In genomic region chr6:365835-366234, GRCh38 we compare ENCODE assay signal across 18 cellular contexts. TPM values are rescaled to one million over a fixed set of nuclear protein-coding genes. Genes with fewer than 3 reads are reported as not detected.
A peak's percentile ranks its signal among the peaks of the same experiment; 100 is the strongest.
DNase-seq lines count a peak whose midpoint lies in the region; ATAC-seq and TF ChIP-seq lines count a peak whose summit lies in the region.
"Had no signal": no experiment of that assay in that cellular context is flagged by ENCODE, and none has a peak within 500 bp of the region (broad histone marks: within the 10 kb centered on the region; RNA-seq: fewer than 3 reads in every experiment).

No MANE protein-coding gene starts in this region.

- H3K36me3 ChIP-seq in BLaER1 treated with 17β-estradiol and CSF1 and Interleukin-3, amounts not matched to agents 10 nM and 100 nM: peaks cover 0 to 6% (median 0%) of the 10 kb centered on the region in 11 experiments; a peak in 2 of 22 replicates
- H3K36me3 ChIP-seq in OCI-LY7 (ENCODE audit: insufficient read depth, low read length): no peaks in the 10 kb centered on the region

- no TSS peak for BruUV-seq in OCI-LY7 (replicated peaks; lab: Mats Ljungman, UMichigan)

- peak overlapping the region; percentile 65 for H3K27ac Mint-ChIP-seq in memory B cell
- peak overlapping the region; percentile 70 for H3K27ac Mint-ChIP-seq in stimulated activated memory B cell treated with anti-CD40 and anti-IgM and Interleukin-4, amounts not matched to agents 10 μg/mL and 1 μg/mL and 100 μg/mL, for 72 hours
- H3K27ac Mint-ChIP-seq: CD8-positive, alpha-beta T cell; H9 had no signal

- no peak overlapping the region for H3K4me3 ChIP-seq in BLaER1 treated with 17β-estradiol and CSF1 and Interleukin-3, amounts not matched to agents 10 nM and 100 nM
- H3K4me3 ChIP-seq in OCI-LY7 (ENCODE audit: low read depth, low read length, poor library complexity, severe bottlenecking): peak overlapping the region; percentile 42
- H3K4me3 ChIP-seq: PC-9 had no signal

- H3K9ac ChIP-seq in BLaER1 treated with 17β-estradiol and CSF1 and Interleukin-3, amounts not matched to agents 10 nM and 100 nM: no peak overlapping the region

- H3K4me3 Mint-ChIP-seq in memory B cell: peak overlapping the region; percentile 60
- H3K4me3 Mint-ChIP-seq in stimulated activated memory B cell treated with anti-CD40 and anti-IgM and Interleukin-4, amounts not matched to agents 10 μg/mL and 1 μg/mL and 100 μg/mL, for 72 hours: peak overlapping the region; percentile 44
- H3K4me3 Mint-ChIP-seq: CD8-positive, alpha-beta T cell; H9 had no signal

- H3K9me2 ChIP-seq in OCI-LY7 (ENCODE audit: insufficient read depth, low read length): no peaks in the 10 kb centered on the region

- peak overlapping the region; percentile 74; the same call in 1 of the 2 replicates for H2AFZ ChIP-seq in OCI-LY7 (ENCODE audit: low read length)
- H2AFZ ChIP-seq: PC-9 had no signal

- ATAC-seq in memory B cell (ENCODE audit: low read depth): peak; percentile 75
- peak; percentile 34 for ATAC-seq in stimulated activated memory B cell treated with anti-CD40 and anti-IgM and Interleukin-4, amounts not matched to agents 10 μg/mL and 1 μg/mL and 100 μg/mL, for 72 hours
- ATAC-seq: CD8-positive, alpha-beta T cell had no signal

- H3K27me3 ChIP-seq in BLaER1 treated with 17β-estradiol and CSF1 and Interleukin-3, amounts not matched to agents 10 nM and 100 nM: peaks cover 0 to 24% (median 0%) of the 10 kb centered on the region in 11 experiments; a peak in 5 of 22 replicates

- no peak overlapping the region for H3K27ac ChIP-seq in BLaER1 treated with 17β-estradiol and CSF1 and Interleukin-3, amounts not matched to agents 10 nM and 100 nM
- H3K27ac ChIP-seq in OCI-LY7 (ENCODE audit: low read depth, low read length, poor library complexity, severe bottlenecking): peak overlapping the region; percentile 95
- H3K27ac ChIP-seq: HL-60, PC-9 had no signal

- H3K9me3 ChIP-seq in BLaER1 treated with 17β-estradiol and CSF1 and Interleukin-3, amounts not matched to agents 10 nM and 100 nM (replicated peaks in 1 of 11): peaks cover 20 to 25% (median 23%) of the 10 kb centered on the region in 11 experiments
- no peaks in the 10 kb centered on the region for H3K9me3 ChIP-seq in OCI-LY7 (ENCODE audit: low read length)

- TF ChIP-seq CTCF in OCI-LY7 (conservative IDR thresholded peaks at IDR 0.05; ENCODE audit: low read length): 0 out of 2 replicates have a peak, but pooled peaks have one; percentile 25

- intact Hi-C loops in OCI-LY7 (cut with micrococcal nuclease; ENCODE audit: unreplicated experiment): loop anchor here (2.0 kb wide), 2 partner anchors 25 to 147 kb away; partner anchors contain the start of gene IRF4

- H3K9me3 Mint-ChIP-seq in memory B cell: no peaks in the 10 kb centered on the region
- H3K9me3 Mint-ChIP-seq in stimulated activated memory B cell treated with anti-CD40 and anti-IgM and Interleukin-4, amounts not matched to agents 10 μg/mL and 1 μg/mL and 100 μg/mL, for 72 hours: peaks cover 5% of the 10 kb centered on the region

- H3K4me1 ChIP-seq in BLaER1 treated with 17β-estradiol and CSF1 and Interleukin-3, amounts not matched to agents 10 nM and 100 nM: peaks cover 0 to 38% (median 24%) of the 10 kb centered on the region in 10 experiments; a peak in 15 of 20 replicates
- peaks cover 75% of the 10 kb centered on the region for H3K4me1 ChIP-seq in OCI-LY7 (ENCODE audit: insufficient read depth, low read length, poor library complexity, severe bottlenecking)

- POLR2A ChIA-PET in OCI-LY7 (lab: Charles Lee): interaction anchor here (0.8 to 8.0 kb wide), 23 partner anchors 8 to 218 kb away, joined by 3 to 81 read pairs (median 6); partner anchors contain the start of gene IRF4

- H3K36me3 Mint-ChIP-seq in memory B cell: no peaks in the 10 kb centered on the region
- H3K36me3 Mint-ChIP-seq in stimulated activated memory B cell treated with anti-CD40 and anti-IgM and Interleukin-4, amounts not matched to agents 10 μg/mL and 1 μg/mL and 100 μg/mL, for 72 hours: peaks cover 13% of the 10 kb centered on the region
- H3K36me3 Mint-ChIP-seq: CD8-positive, alpha-beta T cell had no signal

- DNase-seq in OCI-LY7 (ENCODE audit: low spot score) (peak; percentile 82), memory B cell (ENCODE audit: low spot score in 2 of 2) (no peak), RKO (ENCODE audit: low spot score) (no peak), NCI-H2196 (lab: John Stamatoyannopoulos, UW; ENCODE audit: unreplicated experiment) (no peak), NK-92 (lab: John Stamatoyannopoulos, UW; ENCODE audit: unreplicated experiment) (no peak)
- DNase-seq: Calu3; CD8-positive, alpha-beta T cell; H9; NCI-H1105 treated with DMSO at 0.1 percent for 48 hours; NCI-H1694; NCI-H2227 treated with DMSO at 0.1 percent for 48 hours; NCI-H524; NCI-H82; PC-9; SW 1271 had no signal

- H3K4me2 ChIP-seq in BLaER1 treated with 17β-estradiol and CSF1 and Interleukin-3, amounts not matched to agents 10 nM and 100 nM: peak overlapping the region in 9 of 11 experiments; percentile 1 to 77 (median 47); a peak in 16 of 22 replicates
- H3K4me2 ChIP-seq in OCI-LY7 (ENCODE audit: low read length): peak overlapping the region; percentile 69
- H3K4me2 ChIP-seq: PC-9 had no signal

- H4K20me1 ChIP-seq in BLaER1 treated with 17β-estradiol and CSF1 and Interleukin-3, amounts not matched to agents 10 nM and 100 nM: 0 out of 22 replicates have a peak, but pooled peaks cover 0 to 3% (median 0%) of the 10 kb centered on the region in 11 experiments
- no peaks in the 10 kb centered on the region for H4K20me1 ChIP-seq in OCI-LY7 (ENCODE audit: insufficient read depth, low read length)

- H3K79me2 ChIP-seq in OCI-LY7 (ENCODE audit: insufficient read depth, low read depth, low read length): no peaks in the 10 kb centered on the region

- peaks cover 5% of the 10 kb centered on the region for H3K27me3 Mint-ChIP-seq in memory B cell
- peaks cover 5% of the 10 kb centered on the region for H3K27me3 Mint-ChIP-seq in stimulated activated memory B cell treated with anti-CD40 and anti-IgM and Interleukin-4, amounts not matched to agents 10 μg/mL and 1 μg/mL and 100 μg/mL, for 72 hours

- CTCF ChIA-PET in OCI-LY7 (lab: Charles Lee; ENCODE audit: unreplicated experiment): interaction anchor here (0.5 to 2.3 kb wide), 7 partner anchors 9 to 176 kb away, joined by 3 to 5 read pairs (median 4); partner anchors contain the start of gene IRF4

- H3K4me1 Mint-ChIP-seq in memory B cell: peaks cover 27% of the 10 kb centered on the region
- H3K4me1 Mint-ChIP-seq in stimulated activated memory B cell treated with anti-CD40 and anti-IgM and Interleukin-4, amounts not matched to agents 10 μg/mL and 1 μg/mL and 100 μg/mL, for 72 hours: peaks cover 46% of the 10 kb centered on the region
- H3K4me1 Mint-ChIP-seq: H9 had no signal

RNA-seq across cellular contexts. Expression of gene IRF4, which starts 25.7 kb away (rescaled TPM):
- total RNA-seq in OCI-LY7 (2014; rRNA removed; shearing (Covaris generic)): 143 and 189 TPM in 2 replicates
- 281 and 291 TPM in 2 replicates for total RNA-seq in OCI-LY7 (2022)
- total RNA-seq: Calu3, PC-9 had no signal
